In the genomic region with DNA sequence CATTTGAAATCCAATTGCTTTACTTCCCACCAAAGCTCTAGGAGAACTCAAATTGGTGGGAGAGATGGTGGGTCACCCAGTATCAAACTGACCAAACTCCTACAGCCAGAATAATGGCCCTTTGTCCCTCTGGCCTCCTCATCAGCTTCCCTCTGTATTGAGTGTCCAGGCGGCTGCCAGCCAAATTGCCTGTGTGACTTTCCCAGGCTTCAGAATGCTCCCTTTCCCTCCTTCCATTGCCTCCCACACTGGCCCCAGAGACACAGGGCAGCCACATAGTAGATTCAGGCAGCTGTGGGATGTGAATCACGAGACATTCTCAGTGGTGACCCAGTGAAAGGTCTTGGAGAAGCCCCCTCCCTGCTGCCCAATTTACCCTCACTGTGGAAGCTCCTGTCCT, we compare ENCODE assay signal across 25 cellular contexts. TPM values are rescaled to one million over a fixed set of nuclear protein-coding genes. Genes with fewer than 3 reads are reported as not detected.
A peak's percentile ranks its signal among the peaks of the same experiment; 100 is the strongest.
DNase-seq lines count a peak whose midpoint lies in the region; ATAC-seq and TF ChIP-seq lines count a peak whose summit lies in the region.
"Had no signal": no experiment of that assay in that cellular context is flagged by ENCODE, and none has a peak within 500 bp of the region (broad histone marks: within the 10 kb centered on the region; RNA-seq: fewer than 3 reads in every experiment).

No MANE protein-coding gene starts in this region.

- POLR2A ChIA-PET in OCI-LY7 (lab: Charles Lee): interaction anchor here (0.7 to 4.2 kb wide), 4 partner anchors 9 to 25 kb away, joined by 3 to 14 read pairs (median 4); a partner anchor contains a TSS

- BruUV-seq in OCI-LY7 (replicated peaks; lab: Mats Ljungman, UMichigan): no TSS peak

- H3K4me2 ChIP-seq in OCI-LY7 (ENCODE audit: low read length): no peak overlapping the region

- H3K27me3 ChIP-seq in effector memory CD4-positive, alpha-beta T cell (replicated peaks; ENCODE audit: control insufficient read depth, insufficient read depth, low read length, poor library complexity, severe bottlenecking): no peaks in the 10 kb centered on the region
- H3K27me3 ChIP-seq: adrenal gland, cardiac muscle cell, thyroid gland had no signal

- H2AFZ ChIP-seq in OCI-LY7 (ENCODE audit: low read length): no peak overlapping the region

- no peak overlapping the region for H3K27ac ChIP-seq in OCI-LY7 (ENCODE audit: low read depth, low read length, poor library complexity, severe bottlenecking)
- H3K27ac ChIP-seq in effector memory CD4-positive, alpha-beta T cell (ENCODE audit: insufficient read depth, low read length, poor library complexity, severe bottlenecking): no peak overlapping the region
- H3K27ac ChIP-seq: adrenal gland, cardiac muscle cell, prostate gland, thyroid gland had no signal

- no peak for TF ChIP-seq CTCF in OCI-LY7 (conservative IDR thresholded peaks at IDR 0.05; ENCODE audit: low read length)

- intact Hi-C loops in posterior cingulate gyrus (cut with DNase I): no loop called here
- intact Hi-C loops in OCI-LY7 (cut with micrococcal nuclease; ENCODE audit: unreplicated experiment): no loop called here

- H3K9me2 ChIP-seq in OCI-LY7 (ENCODE audit: insufficient read depth, low read length): no peaks in the 10 kb centered on the region

- H3K36me3 ChIP-seq in OCI-LY7 (ENCODE audit: insufficient read depth, low read length): no peaks in the 10 kb centered on the region
- H3K36me3 ChIP-seq in effector memory CD4-positive, alpha-beta T cell (ENCODE audit: control insufficient read depth, insufficient read depth, low read length): no peaks in the 10 kb centered on the region
- H3K36me3 ChIP-seq: adrenal gland, cardiac muscle cell, prostate gland, thyroid gland had no signal

- CTCF ChIA-PET in OCI-LY7 (lab: Charles Lee; ENCODE audit: unreplicated experiment): no interaction called here

- H3K4me1 ChIP-seq in OCI-LY7 (ENCODE audit: insufficient read depth, low read length, poor library complexity, severe bottlenecking): no peaks in the 10 kb centered on the region
- no peaks in the 10 kb centered on the region for H3K4me1 ChIP-seq in effector memory CD4-positive, alpha-beta T cell (ENCODE audit: control insufficient read depth, insufficient read depth, low read length, poor library complexity, severe bottlenecking)
- H3K4me1 ChIP-seq: prostate gland had no signal

- H3K4me3 ChIP-seq in OCI-LY7 (ENCODE audit: low read depth, low read length, poor library complexity, severe bottlenecking): no peak overlapping the region
- no peak overlapping the region for H3K4me3 ChIP-seq in effector memory CD4-positive, alpha-beta T cell (ENCODE audit: insufficient read depth, low read depth, low read length, poor library complexity, severe bottlenecking)
- H3K4me3 ChIP-seq: adrenal gland, cardiac muscle cell, prostate gland, thyroid gland had no signal

- no peaks in the 10 kb centered on the region for H3K9me3 ChIP-seq in OCI-LY7 (ENCODE audit: low read length)
- no peaks in the 10 kb centered on the region for H3K9me3 ChIP-seq in effector memory CD4-positive, alpha-beta T cell (ENCODE audit: control insufficient read depth, low read length)
- H3K9me3 ChIP-seq: adrenal gland, prostate gland, thyroid gland had no signal

- peak; percentile 55 for DNase-seq in COLO829 (ENCODE audit: low spot score)
- DNase-seq in anterior cingulate cortex (lab: John Stamatoyannopoulos, UW): peak in 32 of 58 donors; percentile 1 to 59 (median 19)
- DNase-seq in left lobe of liver (ENCODE audit: low spot score): peak; percentile 31
- peak in 6 of 10 donors; percentile 25 to 92 (median 40) for DNase-seq in posterior cingulate gyrus
- DNase-seq in OCI-LY7 (ENCODE audit: low spot score): no peak
- no peak for DNase-seq in effector memory CD4-positive, alpha-beta T cell
- no peak for DNase-seq in NCI-H82 treated with DMSO at 0.1 percent for 48 hours (lab: John Stamatoyannopoulos, UW; ENCODE audit: unreplicated experiment)
- DNase-seq: activated gamma-delta T cell; CD4-positive, CD25-positive, alpha-beta regulatory T cell; foreskin fibroblast; HCEC 1CT; KBM-7; kidney; natural killer cell; NCI-H1436; NCI-H524; small intestine; stimulated activated CD4-positive, alpha-beta T cell treated with anti-CD3 and anti-CD28 coated beads, Interleukin-2, amount 100 ng/mL, for 24 hours; stimulated activated naive B cell treated with anti-CD40 and anti-IgM and Interleukin-4, amounts not matched to agents 10 μg/mL and 1 μg/mL and 100 μg/mL, for 72 hours; thyroid gland had no signal

- H3K79me2 ChIP-seq in OCI-LY7 (ENCODE audit: insufficient read depth, low read depth, low read length): no peaks in the 10 kb centered on the region

- no peak for ATAC-seq in left lobe of liver
- no peak for ATAC-seq in HG03045 (IDR thresholded peaks at IDR 0.05; ENCODE audit: unreplicated experiment)
- ATAC-seq: natural killer cell; SK-N-SH treated with all-trans-retinoic acid at 6 μM for 48 hours; stimulated activated naive B cell treated with anti-CD40 and anti-IgM and Interleukin-4, amounts not matched to agents 10 μg/mL and 1 μg/mL and 100 μg/mL, for 72 hours had no signal

- no peaks in the 10 kb centered on the region for H4K20me1 ChIP-seq in OCI-LY7 (ENCODE audit: insufficient read depth, low read length)

RNA-seq across cellular contexts. Expression of a gene that starts 12.7 kb away (rescaled TPM):
- total RNA-seq in left lobe of liver: 47.8 TPM
- total RNA-seq in OCI-LY7 (2014; rRNA removed; shearing (Covaris generic)): 77.8 and 81.4 TPM in 2 replicates
- total RNA-seq in OCI-LY7 (2022): 148 and 182 TPM in 2 replicates

RNA-seq across cellular contexts. Expression of a gene that starts 37.9 kb away (rescaled TPM):
- total RNA-seq in left lobe of liver (26.9 TPM), OCI-LY7 (2022) (37.6 and 47.2 TPM in 2 replicates)
- total RNA-seq in OCI-LY7 (2014; rRNA removed; shearing (Covaris generic)): 20.7 and 37.7 TPM in 2 replicates

Comparison
In these comparisons a context has a peak if more than half of its experiments do, and no peak if none do; other contexts are left out.
1. DNase-seq: peak in COLO829 (single experiment), anterior cingulate cortex (32 of 58), left lobe of liver (single experiment) and posterior cingulate gyrus (6 of 10); none in OCI-LY7 (single experiment), effector memory CD4-positive, alpha-beta T cell (0 of 3) and NCI-H82 treated with DMSO at 0.1 percent for 48 hours (single experiment).